In the genomic region with DNA sequence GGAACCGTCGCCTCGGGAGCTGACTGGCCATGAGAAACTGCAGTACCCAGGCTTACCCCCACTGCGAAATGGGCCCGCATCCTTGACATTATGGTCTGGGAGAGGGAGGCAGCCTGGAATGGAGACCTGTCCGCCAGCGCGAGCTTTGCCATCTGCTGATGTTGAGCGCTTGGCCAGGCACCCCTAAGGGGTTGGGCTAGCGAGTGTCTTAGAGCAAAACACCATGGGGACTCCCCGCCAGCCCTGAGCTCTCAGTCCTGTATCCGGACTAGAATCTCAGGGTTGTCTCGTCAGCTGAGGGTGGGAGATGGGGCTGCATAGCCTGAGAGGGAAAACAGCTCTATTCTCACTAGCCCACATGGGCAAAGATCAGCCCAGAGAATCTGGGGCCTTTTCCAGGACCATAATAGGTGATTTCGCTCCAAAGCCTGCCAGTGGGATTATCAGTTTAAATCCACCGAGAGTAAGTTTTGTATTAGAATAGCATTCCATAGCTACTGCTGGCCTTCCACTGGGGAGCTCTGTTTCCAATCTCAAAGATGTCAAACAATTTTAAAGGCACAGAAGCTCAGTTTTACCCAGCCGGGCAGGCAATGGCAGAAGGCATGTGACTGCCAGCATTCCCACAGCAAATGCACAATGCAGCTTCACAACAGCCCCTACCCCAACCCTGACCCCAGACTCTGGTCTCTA, we compare ENCODE assay signal across 19 cellular contexts.
DNase-seq lines count a peak whose midpoint lies in the region; ATAC-seq and TF ChIP-seq lines count a peak whose summit lies in the region.
"Had no signal": no experiment of that assay in that cellular context is flagged by ENCODE, and none has a peak within 500 bp of the region (broad histone marks: within the 10 kb centered on the region; RNA-seq: fewer than 3 reads in every experiment).

No MANE protein-coding gene starts in this region.

- peaks cover 28% of the 10 kb centered on the region for H3K4me1 Mint-ChIP-seq in WTC11
- H3K4me1 Mint-ChIP-seq in mesothelial cell of epicardium: peaks cover 16% of the 10 kb centered on the region
- H3K4me1 Mint-ChIP-seq in activated CD4-positive, alpha-beta T cell treated with anti-CD3 and anti-CD28 coated beads, Interleukin-2, amount 10 ng/mL, durations not matched to agents 7 days and 5 days: peaks cover 2% of the 10 kb centered on the region

- no peak overlapping the region for H3K27ac Mint-ChIP-seq in WTC11
- peak overlapping the region; percentile 43 for H3K27ac Mint-ChIP-seq in mesothelial cell of epicardium
- no peak overlapping the region for H3K27ac Mint-ChIP-seq in activated CD4-positive, alpha-beta T cell treated with anti-CD3 and anti-CD28 coated beads, Interleukin-2, amount 10 ng/mL, durations not matched to agents 7 days and 5 days
- H3K27ac Mint-ChIP-seq: activated naive CD8-positive, alpha-beta T cell treated with anti-CD3 and anti-CD28 coated beads for 36 hours; HFFc6; T-helper 17 cell had no signal

- no peak overlapping the region for H2AFZ ChIP-seq in PC-9

- BruUV-seq in PC-9 (replicated peaks; lab: Mats Ljungman, UMichigan): no TSS peak

- POLR2A ChIA-PET in WTC11 (lab: Charles Lee) (interaction anchor here (0.8 to 0.9 kb wide), 3 partner anchors 9 to 168 kb away, joined by 3 to 4 read pairs (median 3); a partner anchor contains a TSS), PC-9 (lab: Charles Lee; ENCODE audit: unreplicated experiment) (interaction anchor here (0.5 kb wide), 1 partner anchor 13 kb away, joined by 10 read pairs; no protein-coding TSS in a partner anchor)
- POLR2A ChIA-PET in activated CD4-positive, alpha-beta T cell treated with anti-CD3 and anti-CD28 coated beads, Interleukin-2, amount 10 ng/mL, durations not matched to agents 7 days and 5 days (lab: Charles Lee): no interaction called here

- H3K27ac ChIP-seq in esophagus (ENCODE audit: low read depth in 2 of 2, low read length in 1 of 2) (peak overlapping the region; percentile 35 to 61), thoracic aorta (peak overlapping the region in 1 of 2 donors; percentile 20), PC-9 (no peak overlapping the region)

- intact Hi-C loops in PC-9 (cut with micrococcal nuclease; ENCODE audit: unreplicated experiment): no loop called here

- WGBS in esophagus, 2 donors: 74 to 79% methylated on average over 16 of the region's 16 CpGs

- H3K27me3 Mint-ChIP-seq in WTC11 (ENCODE audit: low read depth): no peaks in the 10 kb centered on the region
- no peaks in the 10 kb centered on the region for H3K27me3 Mint-ChIP-seq in mesothelial cell of epicardium (ENCODE audit: low read depth)
- peaks cover 7% of the 10 kb centered on the region for H3K27me3 Mint-ChIP-seq in activated CD4-positive, alpha-beta T cell treated with anti-CD3 and anti-CD28 coated beads, Interleukin-2, amount 10 ng/mL, durations not matched to agents 7 days and 5 days

- H4K20me1 ChIP-seq in PC-9 (ENCODE audit: insufficient read depth): no peaks in the 10 kb centered on the region

- H3K4me1 ChIP-seq in esophagus (ENCODE audit: control insufficient read depth in 2 of 2, insufficient read depth in 2 of 2, low read length in 1 of 2) (peaks cover 1 to 3% of the 10 kb centered on the region in 2 donors), thoracic aorta (ENCODE audit: control insufficient read depth in 1 of 2, low read depth in 2 of 2) (peaks cover 0 to 16% of the 10 kb centered on the region in 2 donors), PC-9 (replicated peaks; ENCODE audit: insufficient read depth) (no peaks in the 10 kb centered on the region)

- H3K4me3 Mint-ChIP-seq in WTC11 (no peak overlapping the region), mesothelial cell of epicardium (no peak overlapping the region)
- no peak overlapping the region for H3K4me3 Mint-ChIP-seq in activated CD4-positive, alpha-beta T cell treated with anti-CD3 and anti-CD28 coated beads, Interleukin-2, amount 10 ng/mL, durations not matched to agents 7 days and 5 days
- H3K4me3 Mint-ChIP-seq: activated naive CD8-positive, alpha-beta T cell treated with anti-CD3 and anti-CD28 coated beads for 36 hours; HFFc6; T-helper 17 cell had no signal

- H3K9me3 ChIP-seq in esophagus (ENCODE audit: control insufficient read depth in 2 of 2, insufficient read depth in 1 of 2, low read depth in 1 of 2, low read length in 1 of 2) (no peaks in the 10 kb centered on the region), thoracic aorta (no peaks in the 10 kb centered on the region), PC-9 (ENCODE audit: insufficient read depth, low read depth) (no peaks in the 10 kb centered on the region)

- no peaks in the 10 kb centered on the region for H3F3A ChIP-seq in PC-9 (ENCODE audit: insufficient read depth, low read depth)

- DNase-seq in WTC11 (ENCODE audit: low spot score) (no peak), mesothelial cell of epicardium (ENCODE audit: low spot score in 2 of 2, unreplicated experiment in 2 of 2) (no peak), thoracic aorta (ENCODE audit: low spot score) (no peak), PC-9 (no peak)
- DNase-seq in activated CD8-positive, alpha-beta memory T cell treated with anti-CD3 and anti-CD28 coated beads, Interleukin-2, amount 50 U/mL, for 4 hours: no peak
- DNase-seq in activated CD4-positive, alpha-beta T cell treated with anti-CD3 and anti-CD28 coated beads, Interleukin-2, amount 10 ng/mL, durations not matched to agents 7 days and 5 days: no peak
- DNase-seq: activated CD4-positive, CD25-positive, alpha-beta regulatory T cell; activated naive CD8-positive, alpha-beta T cell treated with anti-CD3 and anti-CD28 coated beads for 36 hours; Calu3; effector memory CD4-positive, alpha-beta T cell; EL; HFFc6; KBM-7; NCI-H2029; NCI-H510A treated with DMSO at 0.1 percent for 48 hours; SHP77; stimulated activated CD4-positive, alpha-beta T cell treated with anti-CD3 and anti-CD28 coated beads, Interleukin-4, amount 100 ng/mL, for 1 hour; T-helper 17 cell had no signal

- H3K36me3 Mint-ChIP-seq in WTC11 (peaks cover 6% of the 10 kb centered on the region), mesothelial cell of epicardium (no peaks in the 10 kb centered on the region)
- H3K36me3 Mint-ChIP-seq in activated CD4-positive, alpha-beta T cell treated with anti-CD3 and anti-CD28 coated beads, Interleukin-2, amount 10 ng/mL, durations not matched to agents 7 days and 5 days (ENCODE audit: low read depth): no peaks in the 10 kb centered on the region
- H3K36me3 Mint-ChIP-seq: activated naive CD8-positive, alpha-beta T cell treated with anti-CD3 and anti-CD28 coated beads for 36 hours had no signal

- H3K79me2 ChIP-seq in PC-9 (ENCODE audit: low read depth): no peaks in the 10 kb centered on the region

- TF ChIP-seq CTCF in WTC11 (IDR thresholded peaks at IDR 0.05): no peak
- no peak for TF ChIP-seq CTCF in mesothelial cell of epicardium (IDR thresholded peaks at IDR 0.05; ENCODE audit: unreplicated experiment)
- no peak for TF ChIP-seq CTCF in thoracic aorta (IDR thresholded peaks at IDR 0.05)
- TF ChIP-seq CTCF in PC-9 (conservative IDR thresholded peaks at IDR 0.05): no peak

- no peaks in the 10 kb centered on the region for H3K27me3 ChIP-seq in esophagus (ENCODE audit: control insufficient read depth in 1 of 2, insufficient read depth in 2 of 2, low read length in 2 of 2)
- H3K27me3 ChIP-seq in thoracic aorta (replicated peaks; ENCODE audit: insufficient read depth): no peaks in the 10 kb centered on the region
- no peaks in the 10 kb centered on the region for H3K27me3 ChIP-seq in PC-9 (ENCODE audit: insufficient read depth, low read depth)

- no peak overlapping the region for H3K4me2 ChIP-seq in PC-9

- H3K4me3 ChIP-seq in esophagus (ENCODE audit: low read depth in 1 of 2, low read length in 2 of 2) (no peak overlapping the region), thoracic aorta (peak overlapping the region; percentile 43), PC-9 (no peak overlapping the region)

- peaks cover 8% of the 10 kb centered on the region for H3K9me3 Mint-ChIP-seq in WTC11
- H3K9me3 Mint-ChIP-seq in mesothelial cell of epicardium: peaks cover 9% of the 10 kb centered on the region
- no peaks in the 10 kb centered on the region for H3K9me3 Mint-ChIP-seq in activated CD4-positive, alpha-beta T cell treated with anti-CD3 and anti-CD28 coated beads, Interleukin-2, amount 10 ng/mL, durations not matched to agents 7 days and 5 days
- H3K9me3 Mint-ChIP-seq: HFFc6 had no signal

- ATAC-seq in WTC11 (peak; percentile 63), thoracic aorta (ENCODE audit: insufficient number of reproducible peaks, low FRiP score, low read depth) (no peak)
- ATAC-seq: T-helper 17 cell had no signal

- H3K36me3 ChIP-seq in esophagus (ENCODE audit: control insufficient read depth in 2 of 2, insufficient read depth in 2 of 2, low read length in 1 of 2): no peaks in the 10 kb centered on the region
- no peaks in the 10 kb centered on the region for H3K36me3 ChIP-seq in thoracic aorta
- no peaks in the 10 kb centered on the region for H3K36me3 ChIP-seq in PC-9 (ENCODE audit: low read depth)

- no peaks in the 10 kb centered on the region for H3K9me2 ChIP-seq in PC-9 (ENCODE audit: insufficient read depth)

- CTCF ChIA-PET in WTC11 (lab: Charles Lee) (interaction anchor here (0.6 to 1.3 kb wide), 7 partner anchors 13 to 173 kb away, joined by 3 to 6 read pairs (median 4); no protein-coding TSS in a partner anchor), PC-9 (lab: Charles Lee) (no interaction called here)
- CTCF ChIA-PET in activated CD4-positive, alpha-beta T cell treated with anti-CD3 and anti-CD28 coated beads, Interleukin-2, amount 10 ng/mL, durations not matched to agents 7 days and 5 days (lab: Charles Lee): interaction anchor here (0.6 to 1.3 kb wide), 3 partner anchors 9 to 635 kb away, joined by 3 read pairs; no protein-coding TSS in a partner anchor

TF ChIP-seq in WTC11, 78 proteins besides CTCF, POLR2A, EP300 and RAD21 (continues in another document):
- TF ChIP-seq SP1 (CRISPR knock-in tag; conservative IDR thresholded peaks at IDR 0.05): no peak
- TF ChIP-seq ESRRA (CRISPR knock-in tag; IDR thresholded peaks at IDR 0.05; ENCODE audit: borderline replicate concordance): no peak
- no peak for TF ChIP-seq NFE2L1 (CRISPR knock-in tag; IDR thresholded peaks at IDR 0.05)
- no peak for TF ChIP-seq ELF4 (CRISPR knock-in tag; IDR thresholded peaks at IDR 0.05; ENCODE audit: low read depth)
